In genomic region chr9:97982719-97983523, GRCh38 we compare ENCODE assay signal across 8 cellular contexts. TPM values are rescaled to one million over a fixed set of nuclear protein-coding genes. Genes with fewer than 3 reads are reported as not detected.
DNase-seq lines count a peak whose midpoint lies in the region; ATAC-seq and TF ChIP-seq lines count a peak whose summit lies in the region.

ANP32B (plus strand) TSS chr9:97983341; CDS start chr9:97983556, 215 bp downstream.

- TF ChIP-seq CTCF in activated B cell treated with CpG ODN at 0.5 μM for 24 hours (IDR thresholded peaks at IDR 0.05) (no peak), cardiac fibroblast (IDR thresholded peaks at IDR 0.05; ENCODE audit: low read depth, low read length) (peak; percentile 66)

- H3K4me3 ChIP-seq in cardiac fibroblast (replicated peaks in 1 of 2; ENCODE audit: low read depth in 2 of 2, low read length in 2 of 2), result peak within 1 kb of the TSS; percentile 79 to 87

- CTCF ChIA-PET in activated B cell treated with CpG ODN at 0.5 μM for 24 hours (lab: Charles Lee), result interaction anchor here (0.8 to 2.4 kb wide), 5 partner anchors 15 to 273 kb away, joined by 3 to 15 read pairs (median 5); partner anchors contain the start of genes TBC1D2 and TRMO

- DNase-seq in AG08395 (ENCODE audit: low spot score) (peak; percentile 91), NCI-H2227 treated with DMSO at 0.1 percent for 48 hours (lab: John Stamatoyannopoulos, UW) (peak; percentile 85), activated B cell treated with CpG ODN at 0.5 μM for 24 hours (peak; percentile 95), cardiac fibroblast (ENCODE audit: low read depth in 2 of 2) (peak; percentile 89 to 95), iris pigment epithelial cell (ENCODE audit: low read depth) (peak; percentile 87)
- peak; percentile 93 to 95 for DNase-seq in stimulated activated CD4-positive, alpha-beta T cell treated with anti-CD3 and anti-CD28 coated beads, Interleukin-12 subunit alpha, Interleukin-12 subunit beta, amount 100 ng/mL, for 24 hours (ENCODE audit: low read depth in 2 of 2)

- intact Hi-C loops in activated B cell treated with CpG ODN at 0.5 μM for 24 hours (cut with micrococcal nuclease), result loop anchor here (1.0 to 5.0 kb wide), 12 partner anchors 9 to 1566 kb away; partner anchors contain the start of genes NANS, NCBP1, TBC1D2 and TDRD7

- H3K27me3 Mint-ChIP-seq in activated B cell treated with CpG ODN at 0.5 μM for 24 hours, result no peaks in the 10 kb centered on the region

- peak within 1 kb of the TSS; percentile 86 for H3K4me3 Mint-ChIP-seq in activated B cell treated with CpG ODN at 0.5 μM for 24 hours

- H3K36me3 Mint-ChIP-seq in activated B cell treated with CpG ODN at 0.5 μM for 24 hours (ENCODE audit: low read depth), result no peaks in the 10 kb centered on the region

- ATAC-seq in GM18868 (IDR thresholded peaks at IDR 0.05; ENCODE audit: unreplicated experiment), result peak; percentile 70
- ATAC-seq in HG03103 (IDR thresholded peaks at IDR 0.05; ENCODE audit: low read depth, unreplicated experiment), result peak; percentile 69
- peak; percentile 80 for ATAC-seq in activated B cell treated with CpG ODN at 0.5 μM for 24 hours (ENCODE audit: low read depth)

- peaks cover 38% of the 10 kb centered on the region for H3K4me1 Mint-ChIP-seq in activated B cell treated with CpG ODN at 0.5 μM for 24 hours

- H3K9me3 Mint-ChIP-seq in activated B cell treated with CpG ODN at 0.5 μM for 24 hours, result no peaks in the 10 kb centered on the region

- peak within 1 kb of the TSS; percentile 92 for H3K27ac Mint-ChIP-seq in activated B cell treated with CpG ODN at 0.5 μM for 24 hours

- POLR2A ChIA-PET in activated B cell treated with CpG ODN at 0.5 μM for 24 hours (lab: Charles Lee), result interaction anchor here (0.5 to 4.7 kb wide), 20 partner anchors 9 to 567 kb away, joined by 3 to 94 read pairs (median 4); partner anchors contain the start of genes NANS, NCBP1, TBC1D2 and TRMO

RNA-seq across cellular contexts. Expression of gene ANP32B, which starts in this region (rescaled TPM):
- 162 and 173 TPM in 2 replicates for total RNA-seq in activated B cell treated with CpG ODN at 0.5 μM for 24 hours

Comparison
In these comparisons a context has a peak if more than half of its experiments do, and no peak if none do; other contexts are left out.
1. Peak in every context shown above with its lines: DNase-seq, ATAC-seq and H3K4me3 ChIP-seq.